Comparison of ENCODE assay signal across 20 cellular contexts in genomic region chr9:90813011-90813410, GRCh38. TPM values are rescaled to one million over a fixed set of nuclear protein-coding genes. Genes with fewer than 3 reads are reported as not detected.
DNase-seq lines count a peak whose midpoint lies in the region; ATAC-seq and TF ChIP-seq lines count a peak whose summit lies in the region.
"Had no signal": no experiment of that assay in that cellular context is flagged by ENCODE, and none has a peak within 500 bp of the region (broad histone marks: within the 10 kb centered on the region; RNA-seq: fewer than 3 reads in every experiment).

No MANE protein-coding gene starts in this region.

- no peaks in the 10 kb centered on the region for H3K27me3 Mint-ChIP-seq in natural killer cell (ENCODE audit: low read depth in 2 of 2)
- H3K27me3 Mint-ChIP-seq in natural killer cell treated with Interleukin-12 subunit alpha and Interleukin-12 subunit beta and Interleukin-15 and Interleukin-18, amount 100 ng/mL, for 72 hours = no peaks in the 10 kb centered on the region
- H3K27me3 Mint-ChIP-seq in memory B cell = no peaks in the 10 kb centered on the region
- H3K27me3 Mint-ChIP-seq in activated CD8-positive, alpha-beta T cell treated with anti-CD3 and anti-CD28 coated beads for 36 hours = peaks cover 17% of the 10 kb centered on the region

- peak overlapping the region; percentile 35 for H3K4me3 ChIP-seq in OCI-LY1 (ENCODE audit: low read depth, low read length, poor library complexity, severe bottlenecking)
- no peak overlapping the region for H3K4me3 ChIP-seq in thymus (ENCODE audit: low read length)

- H3K27ac ChIP-seq in OCI-LY1 (ENCODE audit: low read depth, low read length, poor library complexity, severe bottlenecking) (peak overlapping the region; percentile 96), thymus (ENCODE audit: low read depth) (peak overlapping the region; percentile 13)
- H3K27ac ChIP-seq: 22Rv1 had no signal

- H3K27me3 ChIP-seq in OCI-LY1 (ENCODE audit: insufficient read depth, low read length) = no peaks in the 10 kb centered on the region
- H3K27me3 ChIP-seq in thymus (ENCODE audit: control insufficient read depth, insufficient read depth) = no peaks in the 10 kb centered on the region

- no peak overlapping the region for H3K4me3 Mint-ChIP-seq in natural killer cell
- no peak overlapping the region for H3K4me3 Mint-ChIP-seq in natural killer cell treated with Interleukin-12 subunit alpha and Interleukin-12 subunit beta and Interleukin-15 and Interleukin-18, amount 100 ng/mL, for 72 hours
- H3K4me3 Mint-ChIP-seq in memory B cell = peak overlapping the region; percentile 39
- no peak overlapping the region for H3K4me3 Mint-ChIP-seq in activated CD8-positive, alpha-beta T cell treated with anti-CD3 and anti-CD28 coated beads for 36 hours

- H3K9me3 ChIP-seq in OCI-LY1 (ENCODE audit: low read length) (no peaks in the 10 kb centered on the region), thymus (ENCODE audit: control insufficient read depth) (no peaks in the 10 kb centered on the region)

- H3F3A ChIP-seq in OCI-LY1 (ENCODE audit: insufficient read depth, low read length) = 0 out of 2 replicates have a peak, but pooled peaks cover 6% of the 10 kb centered on the region

- no peak overlapping the region for H2AFZ ChIP-seq in OCI-LY1 (ENCODE audit: low read length)

- no peaks in the 10 kb centered on the region for H4K20me1 ChIP-seq in OCI-LY1 (ENCODE audit: insufficient read depth, low read length)

- DNase-seq in natural killer cell (no peak), memory B cell (ENCODE audit: low spot score in 2 of 2) (no peak), DMS153 treated with DMSO at 0.1 percent for 48 hours (lab: John Stamatoyannopoulos, UW; ENCODE audit: unreplicated experiment) (no peak), anterior cingulate cortex (lab: John Stamatoyannopoulos, UW) (no peak)
- no peak for DNase-seq in natural killer cell treated with Interleukin-12 subunit alpha and Interleukin-12 subunit beta and Interleukin-15 and Interleukin-18, amount 100 ng/mL, for 72 hours (ENCODE audit: low spot score)
- no peak for DNase-seq in activated CD8-positive, alpha-beta T cell treated with anti-CD3 and anti-CD28 coated beads for 36 hours
- DNase-seq: ACHN, KBM-7, NCI-H1105, NCI-H2029 treated with DMSO at 0.1 percent for 48 hours, NCI-H2171 treated with DMSO at 0.1 percent for 48 hours, NCI-H524 treated with DMSO at 0.1 percent for 48 hours, NCI-H82, OCI-M1, Right ventricle myocardium superior had no signal

- WGBS in thymus = 97% methylated on average over 8 of the region's 8 CpGs

- H3K9me2 ChIP-seq in OCI-LY1 (ENCODE audit: low read depth, low read length) = no peaks in the 10 kb centered on the region

- POLR2A ChIA-PET in activated CD8-positive, alpha-beta T cell treated with anti-CD3 and anti-CD28 coated beads for 36 hours (lab: Charles Lee) = no interaction called here

- peaks cover 85% of the 10 kb centered on the region for H3K4me1 ChIP-seq in OCI-LY1 (ENCODE audit: insufficient read depth, low read length, severe bottlenecking)
- peaks cover 48% of the 10 kb centered on the region for H3K4me1 ChIP-seq in thymus (ENCODE audit: control insufficient read depth, insufficient read depth, low read length)

- intact Hi-C loops in natural killer cell (cut with micrococcal nuclease) = no loop called here
- intact Hi-C loops in activated CD8-positive, alpha-beta T cell treated with anti-CD3 and anti-CD28 coated beads for 36 hours (cut with micrococcal nuclease) = no loop called here

- ATAC-seq in natural killer cell (no peak), memory B cell (ENCODE audit: low read depth) (no peak)
- ATAC-seq in natural killer cell treated with Interleukin-12 subunit alpha and Interleukin-12 subunit beta and Interleukin-15 and Interleukin-18, amount 100 ng/mL, for 72 hours = no peak
- ATAC-seq in activated CD8-positive, alpha-beta T cell treated with anti-CD3 and anti-CD28 coated beads for 36 hours = no peak
- ATAC-seq: HepG2 had no signal

- H3K27ac Mint-ChIP-seq in natural killer cell = peak overlapping the region; percentile 36 to 90
- peak overlapping the region in 1 of 2 donors; percentile 19 for H3K27ac Mint-ChIP-seq in natural killer cell treated with Interleukin-12 subunit alpha and Interleukin-12 subunit beta and Interleukin-15 and Interleukin-18, amount 100 ng/mL, for 72 hours
- H3K27ac Mint-ChIP-seq in memory B cell = peak overlapping the region; percentile 40
- H3K27ac Mint-ChIP-seq in activated CD8-positive, alpha-beta T cell treated with anti-CD3 and anti-CD28 coated beads for 36 hours = no peak overlapping the region

- TF ChIP-seq CTCF in natural killer cell (IDR thresholded peaks at IDR 0.05) = no peak
- TF ChIP-seq CTCF in OCI-LY1 (IDR thresholded peaks at IDR 0.05; ENCODE audit: low read length) = no peak
- no peak for TF ChIP-seq CTCF in activated CD8-positive, alpha-beta T cell treated with anti-CD3 and anti-CD28 coated beads for 36 hours (IDR thresholded peaks at IDR 0.05)

- H3K36me3 ChIP-seq in OCI-LY1 (ENCODE audit: insufficient read depth, low read length) (peaks cover 54% of the 10 kb centered on the region), thymus (ENCODE audit: control insufficient read depth, insufficient read depth) (no peaks in the 10 kb centered on the region)

- H3K79me2 ChIP-seq in OCI-LY1 (ENCODE audit: insufficient read depth, low read length) = peaks cover 91% of the 10 kb centered on the region

- H3K4me2 ChIP-seq in OCI-LY1 (ENCODE audit: low read length) = peak overlapping the region; percentile 70

- no peaks in the 10 kb centered on the region for H3K36me3 Mint-ChIP-seq in natural killer cell
- H3K36me3 Mint-ChIP-seq in natural killer cell treated with Interleukin-12 subunit alpha and Interleukin-12 subunit beta and Interleukin-15 and Interleukin-18, amount 100 ng/mL, for 72 hours = peaks cover 16% of the 10 kb centered on the region
- H3K36me3 Mint-ChIP-seq in memory B cell = peaks cover 20% of the 10 kb centered on the region
- H3K36me3 Mint-ChIP-seq in activated CD8-positive, alpha-beta T cell treated with anti-CD3 and anti-CD28 coated beads for 36 hours (ENCODE audit: low read depth) = no peaks in the 10 kb centered on the region

- H3K9me3 Mint-ChIP-seq in natural killer cell (no peaks in the 10 kb centered on the region), memory B cell (no peaks in the 10 kb centered on the region)
- H3K9me3 Mint-ChIP-seq in natural killer cell treated with Interleukin-12 subunit alpha and Interleukin-12 subunit beta and Interleukin-15 and Interleukin-18, amount 100 ng/mL, for 72 hours = peaks cover 3% of the 10 kb centered on the region
- peaks cover 3% of the 10 kb centered on the region for H3K9me3 Mint-ChIP-seq in activated CD8-positive, alpha-beta T cell treated with anti-CD3 and anti-CD28 coated beads for 36 hours

- peak overlapping the region; percentile 45; the same call in 1 of the 2 replicates for H3K9ac ChIP-seq in OCI-LY1 (ENCODE audit: low read length)

- CTCF ChIA-PET in activated CD8-positive, alpha-beta T cell treated with anti-CD3 and anti-CD28 coated beads for 36 hours (lab: Charles Lee) = no interaction called here

- peaks cover 84 to 86% of the 10 kb centered on the region in 2 donors for H3K4me1 Mint-ChIP-seq in natural killer cell
- peaks cover 61 to 70% of the 10 kb centered on the region in 2 donors for H3K4me1 Mint-ChIP-seq in natural killer cell treated with Interleukin-12 subunit alpha and Interleukin-12 subunit beta and Interleukin-15 and Interleukin-18, amount 100 ng/mL, for 72 hours (ENCODE audit: low read depth in 2 of 2)
- H3K4me1 Mint-ChIP-seq in memory B cell = peaks cover 74% of the 10 kb centered on the region
- peaks cover 16% of the 10 kb centered on the region for H3K4me1 Mint-ChIP-seq in activated CD8-positive, alpha-beta T cell treated with anti-CD3 and anti-CD28 coated beads for 36 hours (ENCODE audit: low read depth)

RNA-seq across cellular contexts. Expression of gene SYK, which starts 11.4 kb away (rescaled TPM):
- 100 to 1,000 TPM in 1 of 3 donors, 10 to 100 TPM in 2; 75.5 to 104 (median 78.0) TPM for total RNA-seq in natural killer cell
- 10 to 100 TPM; 25.8 to 53.0 TPM for total RNA-seq in natural killer cell treated with Interleukin-12 subunit alpha and Interleukin-12 subunit beta and Interleukin-15 and Interleukin-18, amount 100 ng/mL, for 72 hours
- polyA plus RNA-seq in thymus = 22.2 TPM
- under 1 TPM; 0.20 to 0.56 TPM for total RNA-seq in activated CD8-positive, alpha-beta T cell treated with anti-CD3 and anti-CD28 coated beads for 36 hours
- total RNA-seq: HepG2, RPMI7951 had no signal
- polyA plus RNA-seq: HepG2 had no signal

Comparison
In these comparisons a context has a peak if more than half of its experiments do, and no peak if none do; other contexts are left out.
1. RNA of gene SYK, which starts 11.4 kb away (total RNA-seq): 75.5 to 104 TPM in natural killer cell and 25.8 to 53.0 TPM in natural killer cell treated with Interleukin-12 subunit alpha and Interleukin-12 subunit beta and Interleukin-15 and Interleukin-18, amount 100 ng/mL, for 72 hours; 0.20 to 0.56 TPM in activated CD8-positive, alpha-beta T cell treated with anti-CD3 and anti-CD28 coated beads for 36 hours; every median in the first group is over 10 times any median in the second.